Comparison of ENCODE assay signal across 8 cellular contexts in the genomic region with DNA sequence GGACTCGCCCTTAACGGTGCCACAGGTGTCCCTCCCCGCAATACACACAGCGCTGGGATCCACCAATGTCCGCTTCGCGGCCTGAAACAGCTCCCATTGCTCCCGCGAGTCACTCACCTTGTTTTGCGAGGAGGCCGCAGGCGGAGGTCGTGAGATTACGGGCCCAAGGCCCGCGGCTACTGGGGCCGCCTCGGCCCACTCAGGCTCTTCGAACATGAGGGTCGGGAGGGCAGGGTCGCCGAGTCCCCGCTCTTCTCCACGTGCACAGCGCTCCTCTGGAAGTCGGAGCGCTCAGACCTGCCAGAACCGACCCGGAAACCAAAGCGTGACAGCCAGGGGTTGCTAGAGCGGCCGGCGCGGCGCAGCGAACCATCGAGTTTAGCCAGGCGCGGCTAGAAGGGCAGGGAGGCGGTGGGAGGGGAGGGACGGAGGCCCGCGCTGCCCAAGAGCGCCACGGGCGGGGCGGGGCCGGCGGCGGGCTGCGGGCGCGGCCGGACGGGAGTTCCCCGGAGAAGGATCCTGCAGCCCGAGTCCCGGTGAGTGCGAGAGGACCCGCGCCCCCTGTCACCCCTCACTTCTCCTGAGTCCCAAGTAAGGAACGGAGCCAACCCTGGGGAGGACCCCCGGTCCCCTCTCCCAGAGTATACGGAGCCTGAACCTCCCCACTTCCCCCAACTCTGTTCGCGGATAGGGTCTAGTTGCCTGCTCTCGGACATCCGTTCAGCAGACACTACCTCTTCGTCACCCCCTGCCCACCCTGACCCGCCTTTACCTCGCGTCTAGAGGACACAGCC. TPM values are rescaled to one million over a fixed set of nuclear protein-coding genes. Genes with fewer than 3 reads are reported as not detected.
DNase-seq lines count a peak whose midpoint lies in the region; ATAC-seq and TF ChIP-seq lines count a peak whose summit lies in the region.

A gene (plus strand): TSS at position 488 of the 794 bp plus-strand sequence. CDS start 498 bp downstream, outside the sequence.
A gene (minus strand): TSS at position 330 of the 794 bp plus-strand sequence. CDS start 114 bp downstream, at position 216.

- H2AK9ac ChIP-seq in IMR-90 (replicated peaks; ENCODE audit: low read depth, low read length, poor library complexity) = peak within 1 kb of the TSS; percentile 99

- POLR2A ChIA-PET in IMR-90 (lab: Charles Lee; ENCODE audit: unreplicated experiment) = interaction anchor here (1.4 kb wide), 1 partner anchor 9 kb away, joined by 3 read pairs; no protein-coding TSS in a partner anchor
- POLR2A ChIA-PET in PC-3 (lab: Charles Lee; ENCODE audit: unreplicated experiment) = interaction anchor here (0.6 kb wide), 1 partner anchor 99 kb away, joined by 3 read pairs; no protein-coding TSS in a partner anchor

- H3K9ac ChIP-seq in IMR-90 (ENCODE audit: low read depth, low read length) (peak within 1 kb of the TSS; percentile 97), PC-3 (ENCODE audit: low read length) (peak within 1 kb of the TSS; percentile 93), mucosa of stomach (ENCODE audit: low read length) (peak within 1 kb of the TSS; percentile 99)

- H4K91ac ChIP-seq in IMR-90 (ENCODE audit: insufficient read depth, low read depth, low read length) = peak within 1 kb of the TSS; percentile 92

- CTCF ChIA-PET in IMR-90 (lab: Yijun Ruan, JAX) = interaction anchor here (0.9 to 1.2 kb wide), 3 partner anchors 9 to 80 kb away, joined by 3 to 4 read pairs (median 3); a partner anchor contains a TSS
- CTCF ChIA-PET in PC-3 (lab: Charles Lee) = interaction anchor here (0.6 to 1.0 kb wide), 4 partner anchors 14 to 103 kb away, joined by 3 to 10 read pairs (median 4); a partner anchor contains a TSS

- H3F3A ChIP-seq in PC-3 (ENCODE audit: low read length, unreplicated experiment) = peaks cover 5% of the 10 kb centered on the region

- no peaks in the 10 kb centered on the region for H3K9me2 ChIP-seq in PC-3 (replicated peaks; ENCODE audit: low read length)

- peak within 1 kb of the TSS; percentile 95 for H3K14ac ChIP-seq in IMR-90 (replicated peaks; ENCODE audit: low read depth, low read length)

- peak within 1 kb of the TSS; percentile 75 for H3K18ac ChIP-seq in IMR-90 (ENCODE audit: low read depth, low read length)

- peak; percentile 26 for TF ChIP-seq RAD21 in IMR-90 (IDR thresholded peaks at IDR 0.05; ENCODE audit: low read length)

- H3K79me2 ChIP-seq in PC-3 (ENCODE audit: low read length) = peaks cover 83% of the 10 kb centered on the region

- no peaks in the 10 kb centered on the region for H3K27me3 ChIP-seq in IMR-90 (ENCODE audit: control insufficient read depth, insufficient read depth, low read length)
- H3K27me3 ChIP-seq in PC-3 (ENCODE audit: low read length) = no peaks in the 10 kb centered on the region
- no peaks in the 10 kb centered on the region for H3K27me3 ChIP-seq in mucosa of stomach (ENCODE audit: control insufficient read depth, insufficient read depth, low read length)

- H3K4me3 ChIP-seq in IMR-90 (ENCODE audit: insufficient read depth, low read depth, low read length) (peak within 1 kb of the TSS; percentile 90), PC-3 (ENCODE audit: low read length) (peak within 1 kb of the TSS; percentile 93), mucosa of stomach (ENCODE audit: low read length) (peak within 1 kb of the TSS; percentile 98)

- peak within 1 kb of the TSS; percentile 95 for H3K27ac ChIP-seq in IMR-90 (ENCODE audit: insufficient read depth, low read length)
- H3K27ac ChIP-seq in PC-3 (ENCODE audit: low read length) = 0 out of 2 replicates have a peak within 1 kb of the TSS, but pooled peaks have one; percentile 5

- peak within 1 kb of the TSS; percentile 66 for H2BK120ac ChIP-seq in IMR-90 (ENCODE audit: low read depth, low read length)

- TF ChIP-seq POLR2A in IMR-90 (IDR thresholded peaks at IDR 0.05; ENCODE audit: low read depth, low read length) (peak; percentile 30; the same call in 1 of the 2 replicates), erythroblast (IDR thresholded peaks at IDR 0.05; ENCODE audit: low read length) (peak; percentile 79)

- peak within 1 kb of the TSS; percentile 85 for H3K23ac ChIP-seq in IMR-90 (ENCODE audit: low read depth, low read length)

- WGBS in IMR-90 (ENCODE audit: extremely low coverage in 2 of 2, insufficient read length in 1 of 2), 2 experiments = 0% methylated on average over 30 of the region's 72 CpGs; no CpG with 5 or more reads in 1 of the 2 experiments

- TF ChIP-seq CTCF in IMR-90 (conservative IDR thresholded peaks at IDR 0.05; ENCODE audit: low read depth, low read length) = peak; percentile 27
- TF ChIP-seq CTCF in PC-3 (conservative IDR thresholded peaks at IDR 0.05; ENCODE audit: low read depth, low read length) = no peak

- H3K36me3 ChIP-seq in IMR-90 (ENCODE audit: control insufficient read depth, insufficient read depth, low read length) (peaks cover 38% of the 10 kb centered on the region), PC-3 (ENCODE audit: low read depth, low read length) (peaks cover 29% of the 10 kb centered on the region; the same call in 1 of the 2 replicates), mucosa of stomach (ENCODE audit: control insufficient read depth, insufficient read depth, low read length) (peaks cover 21% of the 10 kb centered on the region)

- peak within 1 kb of the TSS; percentile 95 for H3K56ac ChIP-seq in IMR-90 (ENCODE audit: extremely low read depth, insufficient read depth, low read length)

- H3K4me2 ChIP-seq in IMR-90 (ENCODE audit: low read depth, low read length) (peak within 1 kb of the TSS; percentile 95), PC-3 (ENCODE audit: low read length) (peak within 1 kb of the TSS; percentile 97)

- peak within 1 kb of the TSS; percentile 76; the same call in 2 of the 3 replicates for H2BK15ac ChIP-seq in IMR-90 (ENCODE audit: low read depth, low read length)

- peaks cover 8% of the 10 kb centered on the region; the same call in 1 of the 2 replicates for H4K20me1 ChIP-seq in IMR-90 (ENCODE audit: insufficient read depth, low read length)
- no peaks in the 10 kb centered on the region for H4K20me1 ChIP-seq in PC-3 (ENCODE audit: low read length)

- peaks cover 28% of the 10 kb centered on the region for H3K9me1 ChIP-seq in IMR-90 (ENCODE audit: insufficient read depth, low read length)

- dilution Hi-C loops in IMR-90 (cut with HindIII; ENCODE audit: low sequenced_read_pairs, unreplicated experiment) = no loop called here

- H3K79me1 ChIP-seq in IMR-90 (ENCODE audit: low read depth in 1 of 2, low read length in 2 of 2) = peaks cover 27 to 74% of the 10 kb centered on the region in 2 experiments

- H2AFZ ChIP-seq in IMR-90 (replicated peaks; ENCODE audit: low read length, poor library complexity) (peak within 1 kb of the TSS; percentile 95), PC-3 (ENCODE audit: low read length) (peak within 1 kb of the TSS; percentile 85)

- intact Hi-C loops in IMR-90 (cut with micrococcal nuclease) (loop anchor here (1.0 to 5.0 kb wide), 5 partner anchors 72 to 224 kb away; a partner anchor contains a TSS), PC-3 (cut with micrococcal nuclease) (loop anchor here (1.0 to 10.0 kb wide), 6 partner anchors 9 to 229 kb away; a partner anchor contains a TSS)

- DNase-seq in DMS114 treated with DMSO at 0.1 percent for 48 hours (lab: John Stamatoyannopoulos, UW; ENCODE audit: unreplicated experiment) = peak; percentile 46
- peak; percentile 86 for DNase-seq in IMR-90
- peak; percentile 89 for DNase-seq in PC-3
- DNase-seq in activated T-cell treated with anti-CD3 and anti-CD28 coated beads for 48 hours (ENCODE audit: low read depth) = peak; percentile 86
- peak; percentile 91 to 95 for DNase-seq in erythroblast (lab: John Stamatoyannopoulos, UW)
- DNase-seq in stimulated activated CD8-positive, alpha-beta memory T cell treated with anti-CD3 and anti-CD28 coated beads, Interleukin-4, amount 100 ng/mL, for 48 hours = peak; percentile 92

- H3K4ac ChIP-seq in IMR-90 (ENCODE audit: low read depth, low read length) = peak within 1 kb of the TSS; percentile 98

- 0 out of 2 replicates have a peak within 1 kb of the TSS, but pooled peaks have one; percentile 2 for H2BK20ac ChIP-seq in IMR-90 (ENCODE audit: low read depth, low read length)

- H3K9me3 ChIP-seq in IMR-90 (ENCODE audit: control insufficient read depth, insufficient read depth, low read length) = no peaks in the 10 kb centered on the region
- H3K9me3 ChIP-seq in PC-3 (ENCODE audit: low read length) = no peaks in the 10 kb centered on the region
- no peaks in the 10 kb centered on the region for H3K9me3 ChIP-seq in mucosa of stomach (ENCODE audit: control insufficient read depth, low read length)

- H2AK5ac ChIP-seq in IMR-90 (ENCODE audit: low read depth, low read length) = peak within 1 kb of the TSS; percentile 98

- ATAC-seq in GM21528 (IDR thresholded peaks at IDR 0.05; ENCODE audit: low FRiP score, unreplicated experiment) (peak; percentile 78), IMR-90 (ENCODE audit: low read depth) (peak; percentile 80), PC-3 (peak; percentile 80)

- peak within 1 kb of the TSS; percentile 86 for H2BK5ac ChIP-seq in IMR-90 (ENCODE audit: low read depth, low read length, poor library complexity, severe bottlenecking)

- peak within 1 kb of the TSS; percentile 74 for H4K5ac ChIP-seq in IMR-90 (ENCODE audit: low read depth, low read length)

- no TSS peak for BruUV-seq in IMR-90 (replicated peaks; lab: Mats Ljungman, UMichigan)
- no TSS peak for BruUV-seq in PC-3 (replicated peaks; lab: Mats Ljungman, UMichigan)

- in situ Hi-C loops in IMR-90 (cut with MboI; ENCODE audit: low sequenced_read_pairs) = no loop called here

- H4K8ac ChIP-seq in IMR-90 (ENCODE audit: low read depth in 2 of 2, low read length in 2 of 2) = peak within 1 kb of the TSS; percentile 64 to 82

- H3K4me1 ChIP-seq in IMR-90 (ENCODE audit: control insufficient read depth, insufficient read depth, low read length) (peaks cover 20% of the 10 kb centered on the region), PC-3 (ENCODE audit: insufficient read depth, low read length) (peaks cover 38% of the 10 kb centered on the region), mucosa of stomach (ENCODE audit: control insufficient read depth, insufficient read depth, low read length) (peaks cover 41% of the 10 kb centered on the region)

TF ChIP-seq in IMR-90, 13 proteins besides CTCF, POLR2A, EP300 and RAD21 (continues in another document):
- no peak for TF ChIP-seq NFE2L2 (IDR thresholded peaks at IDR 0.05; ENCODE audit: low read depth, low read length)
- no peak for TF ChIP-seq RFX5 (IDR thresholded peaks at IDR 0.05; ENCODE audit: low read depth, low read length)
- peak; percentile 97 for TF ChIP-seq MXI1 (IDR thresholded peaks at IDR 0.05; ENCODE audit: borderline replicate concordance, low read depth, low read length)
- TF ChIP-seq MAFK (IDR thresholded peaks at IDR 0.05; ENCODE audit: low read depth, low read length) = no peak

RNA-seq across cellular contexts. Expression of the first gene that starts in this region (rescaled TPM):
- total RNA-seq in IMR-90 (2012; rRNA removed) (272 and 339 TPM in 2 replicates), PC-3 (2014; rRNA removed) (73.0 and 73.9 TPM in 2 replicates)
- 367 and 389 TPM in 2 replicates for polyA plus RNA-seq in IMR-90 (2012; rRNA removed)
- polyA plus RNA-seq in IMR-90 (2012; cell fraction: cytosol; rRNA removed) = 266 and 365 TPM in 2 replicates
- polyA plus RNA-seq in IMR-90 (2012; cell fraction: nucleus; rRNA removed; ENCODE audit: low replicate concordance) = 346 and 590 TPM in 2 replicates

RNA-seq across cellular contexts. Expression of the second gene that starts in this region (rescaled TPM):
- total RNA-seq in IMR-90 (2012; rRNA removed) (11.1 and 11.5 TPM in 2 replicates), PC-3 (2014; rRNA removed) (15.1 and 16.9 TPM in 2 replicates)
- 9.0 and 10.8 TPM in 2 replicates for polyA plus RNA-seq in IMR-90 (2012; rRNA removed)
- polyA plus RNA-seq in IMR-90 (2012; cell fraction: cytosol; rRNA removed) = 2.5 and 3.4 TPM in 2 replicates
- polyA plus RNA-seq in IMR-90 (2012; cell fraction: nucleus; rRNA removed; ENCODE audit: low replicate concordance) = 6.7 and 14.2 TPM in 2 replicates

Comparison
In these comparisons a context has a peak if more than half of its experiments do, and no peak if none do; other contexts are left out.
1. Peak in every context shown above with its lines: DNase-seq, ATAC-seq, H3K4me3 ChIP-seq and H3K27ac ChIP-seq.